ENCODE assay signal across 8 cellular contexts in the genomic region with DNA sequence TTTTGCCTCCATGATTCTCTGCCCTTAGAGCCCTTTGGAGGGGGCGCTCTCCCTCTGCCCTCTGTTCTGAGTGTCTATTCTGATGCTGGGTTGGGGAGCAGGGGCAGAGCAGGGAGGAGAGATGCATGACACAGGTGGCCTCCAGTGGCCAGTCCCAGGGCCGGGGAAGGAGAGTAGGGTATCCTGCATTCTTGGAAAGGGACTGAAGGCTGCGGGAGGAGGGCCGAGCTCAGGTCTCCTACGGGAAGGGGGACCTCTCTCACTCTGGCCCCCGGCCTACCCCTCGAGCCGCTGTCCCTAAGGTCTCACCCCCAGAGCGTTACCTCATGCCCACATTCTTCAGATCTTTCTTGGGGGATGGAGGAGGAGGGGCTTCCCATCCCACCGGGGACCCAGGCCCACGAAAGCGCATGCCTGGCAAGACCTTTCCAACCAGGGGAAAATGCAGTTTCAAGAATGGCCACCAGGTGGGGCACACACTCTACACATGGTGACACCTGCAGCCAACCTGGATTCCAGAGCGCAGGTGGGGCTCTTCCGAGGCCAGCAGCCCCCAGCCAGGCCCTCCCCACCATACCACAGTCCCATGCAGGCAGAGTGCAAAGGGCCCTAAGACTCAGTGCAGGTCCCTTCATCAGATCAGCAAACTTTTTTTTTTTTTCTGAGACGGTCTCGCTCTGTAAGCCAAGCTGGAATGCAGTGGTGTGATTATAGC.
DNase-seq lines count a peak whose midpoint lies in the region; ATAC-seq, FAIRE-seq and TF ChIP-seq lines count a peak whose summit lies in the region.

No MANE protein-coding gene starts in this region.

- in situ Hi-C loops in HepG2 (cut with HindIII; ENCODE audit: extremely low pct_ligation_motif_present, low pct_unique_long_range_greater_than_20kb) = loop anchor here (5.0 to 10.0 kb wide), 3 partner anchors 60 to 272 kb away; a partner anchor contains a TSS

- intact Hi-C loops in HepG2 (cut with micrococcal nuclease; ENCODE audit: unreplicated experiment) = loop anchor here (2.0 to 10.0 kb wide), 4 partner anchors 42 to 692 kb away; no protein-coding TSS in a partner anchor

- no peaks in the 10 kb centered on the region for H4K20me1 ChIP-seq in HepG2 (ENCODE audit: insufficient read depth, low read length)

- H3K4me2 ChIP-seq in HepG2 (ENCODE audit: low read depth, low read length) = no peak overlapping the region

- POLR2A ChIA-PET in HepG2 (lab: Yijun Ruan, JAX) = interaction anchor here (0.5 kb wide), 1 partner anchor 423 kb away, joined by 3 read pairs; no protein-coding TSS in a partner anchor

- no peak overlapping the region for H3K9ac ChIP-seq in HepG2 (ENCODE audit: insufficient read depth, low read depth, low read length)

- H3K79me2 ChIP-seq in HepG2 (ENCODE audit: insufficient read depth, low read length) = no peaks in the 10 kb centered on the region

- no peak for FAIRE-seq in bronchial epithelial cell (lab: Jason Lieb, UNC)
- FAIRE-seq in HepG2 (lab: Jason Lieb, UNC) = peak; percentile 73

- WGBS in HepG2 (ENCODE audit: low lambda C conversion rate) = 54% methylated on average over 7 of the region's 16 CpGs

- BruUV-seq in HepG2 (replicated peaks; lab: Mats Ljungman, UMichigan) = no TSS peak

- TF ChIP-seq RAD21 in HepG2 (CRISPR knock-in tag; IDR thresholded peaks at IDR 0.05) = peak; percentile 85

- no peak overlapping the region for H2AFZ ChIP-seq in HepG2 (ENCODE audit: low read length)

- H3K4me1 ChIP-seq in HepG2 (ENCODE audit: insufficient read depth, low read length) = peaks cover 18% of the 10 kb centered on the region

- TF ChIP-seq CTCF in GM12872 (IDR thresholded peaks at IDR 0.05; ENCODE audit: insufficient read depth, low read depth, low read length) (peak; percentile 92), bronchial epithelial cell (IDR thresholded peaks at IDR 0.05; ENCODE audit: insufficient read depth, low read length, severe bottlenecking) (peak; percentile 90), HepG2 (CRISPR knock-in tag; IDR thresholded peaks at IDR 0.05) (peak; percentile 95)

- H3K4me3 ChIP-seq in bronchial epithelial cell (ENCODE audit: low read depth, low read length) (no peak overlapping the region), HepG2 (replicated peaks in 1 of 3; ENCODE audit: insufficient read depth in 1 of 3, low read depth in 2 of 3, low read length in 3 of 3) (no peak overlapping the region)

- ATAC-seq in HepG2 (peak; percentile 57), HG02852 (IDR thresholded peaks at IDR 0.05; ENCODE audit: unreplicated experiment) (no peak), HG02678 (IDR thresholded peaks at IDR 0.05; ENCODE audit: unreplicated experiment) (no peak)

- TF ChIP-seq EP300 in HepG2 (IDR thresholded peaks at IDR 0.05; ENCODE audit: low read depth in 2 of 2, low read length in 2 of 2) (no peak), HepG2 (CRISPR knock-in tag; IDR thresholded peaks at IDR 0.05; ENCODE audit: borderline replicate concordance) (no peak)

- peak; percentile 42 for DNase-seq in NCI-H146 (lab: John Stamatoyannopoulos, UW)
- peak; percentile 50 to 80 (median 66) for DNase-seq in activated CD4-positive, CD25-positive, alpha-beta regulatory T cell (lab: John Stamatoyannopoulos, UW)
- DNase-seq in bronchial epithelial cell (ENCODE audit: low read depth) = peak; percentile 39
- DNase-seq in HepG2 (ENCODE audit: low spot score) = peak; percentile 53
- DNase-seq in stimulated activated CD4-positive, alpha-beta T cell treated with anti-CD3 and anti-CD28 coated beads, TNF-alpha, amount 100 ng/mL, for 4 hours (ENCODE audit: low read depth in 3 of 3) = peak; percentile 55 to 62 (median 57)

- H3K36me3 ChIP-seq in bronchial epithelial cell (ENCODE audit: control insufficient read depth, insufficient read depth, low read length) (no peaks in the 10 kb centered on the region), HepG2 (replicated peaks in 1 of 2; ENCODE audit: control insufficient read depth in 1 of 2, insufficient read depth in 2 of 2, low read length in 2 of 2) (no peaks in the 10 kb centered on the region)

- no peak overlapping the region for H3K27ac ChIP-seq in HepG2 (ENCODE audit: extremely low read length, insufficient read depth, low read length)

- CTCF ChIA-PET in HepG2 (lab: Yijun Ruan, JAX; ENCODE audit: low intra/inter-chr PET ratio, low total read pairs) = interaction anchor here (1.0 to 2.3 kb wide), 3 partner anchors 272 to 729 kb away, joined by 4 to 8 read pairs (median 5); no protein-coding TSS in a partner anchor

- H3K9me3 ChIP-seq in HepG2 (ENCODE audit: low read length) = no peaks in the 10 kb centered on the region

- H3K27me3 ChIP-seq in bronchial epithelial cell (ENCODE audit: control insufficient read depth, insufficient read depth, low read length) (no peaks in the 10 kb centered on the region), HepG2 (ENCODE audit: control insufficient read depth in 1 of 2, insufficient read depth in 2 of 2, low read length in 2 of 2) (no peaks in the 10 kb centered on the region)

- TF ChIP-seq POLR2A in HepG2 (IDR thresholded peaks at IDR 0.05; ENCODE audit: insufficient read depth in 1 of 2, low read depth in 2 of 2, low read length in 2 of 2) = no peak

TF ChIP-seq in HepG2, 621 proteins besides CTCF, POLR2A, EP300 and RAD21 (continues in another document):
- TF ChIP-seq MYC (CRISPR knock-in tag; IDR thresholded peaks at IDR 0.05; ENCODE audit: borderline replicate concordance) (no peak), ZNF761 (CRISPR knock-in tag; conservative IDR thresholded peaks at IDR 0.05) (no peak), ERF (CRISPR knock-in tag; IDR thresholded peaks at IDR 0.05) (0 out of 2 replicates have a peak, but pooled peaks have one; percentile 25), GFI1 (CRISPR knock-in tag; IDR thresholded peaks at IDR 0.05; ENCODE audit: borderline replicate concordance) (no peak), ZBTB38 (CRISPR knock-in tag; IDR thresholded peaks at IDR 0.05) (0 out of 2 replicates have a peak, but pooled peaks have one; percentile 16), SMC3 (IDR thresholded peaks at IDR 0.05; ENCODE audit: low read length) (peak; percentile 76), HES4 (CRISPR knock-in tag; IDR thresholded peaks at IDR 0.05; ENCODE audit: borderline replicate concordance) (no peak), FIP1L1 (IDR thresholded peaks at IDR 0.05; ENCODE audit: borderline replicate concordance, insufficient read depth, low read depth, low read length) (no peak)
- TF ChIP-seq, protein P1, sequence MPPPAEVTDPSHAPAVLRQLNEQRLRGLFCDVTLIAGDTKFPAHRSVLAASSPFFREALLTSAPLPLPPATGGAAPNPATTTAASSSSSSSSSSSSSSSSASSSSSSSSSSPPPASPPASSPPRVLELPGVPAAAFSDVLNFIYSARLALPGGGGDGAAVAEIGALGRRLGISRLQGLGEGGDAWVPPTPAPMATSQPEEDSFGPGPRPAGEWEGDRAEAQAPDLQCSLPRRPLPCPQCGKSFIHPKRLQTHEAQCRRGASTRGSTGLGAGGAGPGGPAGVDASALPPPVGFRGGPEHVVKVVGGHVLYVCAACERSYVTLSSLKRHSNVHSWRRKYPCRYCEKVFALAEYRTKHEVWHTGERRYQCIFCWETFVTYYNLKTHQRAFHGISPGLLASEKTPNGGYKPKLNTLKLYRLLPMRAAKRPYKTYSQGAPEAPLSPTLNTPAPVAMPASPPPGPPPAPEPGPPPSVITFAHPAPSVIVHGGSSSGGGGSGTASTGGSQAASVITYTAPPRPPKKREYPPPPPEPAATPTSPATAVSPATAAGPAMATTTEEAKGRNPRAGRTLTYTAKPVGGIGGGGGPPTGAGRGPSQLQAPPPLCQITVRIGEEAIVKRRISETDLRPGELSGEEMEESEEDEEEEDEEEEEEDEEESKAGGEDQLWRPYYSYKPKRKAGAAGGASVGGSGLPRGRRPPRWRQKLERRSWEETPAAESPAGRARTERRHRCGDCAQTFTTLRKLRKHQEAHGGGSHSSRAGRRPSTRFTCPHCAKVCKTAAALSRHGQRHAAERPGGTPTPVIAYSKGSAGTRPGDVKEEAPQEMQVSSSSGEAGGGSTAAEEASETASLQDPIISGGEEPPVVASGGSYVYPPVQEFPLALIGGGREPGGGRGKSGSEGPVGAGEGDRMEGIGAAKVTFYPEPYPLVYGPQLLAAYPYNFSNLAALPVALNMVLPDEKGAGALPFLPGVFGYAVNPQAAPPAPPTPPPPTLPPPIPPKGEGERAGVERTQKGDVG (CRISPR knock-in tag; IDR thresholded peaks at IDR 0.05; ENCODE audit: borderline replicate concordance) = no peak
- TF ChIP-seq, protein P2, sequence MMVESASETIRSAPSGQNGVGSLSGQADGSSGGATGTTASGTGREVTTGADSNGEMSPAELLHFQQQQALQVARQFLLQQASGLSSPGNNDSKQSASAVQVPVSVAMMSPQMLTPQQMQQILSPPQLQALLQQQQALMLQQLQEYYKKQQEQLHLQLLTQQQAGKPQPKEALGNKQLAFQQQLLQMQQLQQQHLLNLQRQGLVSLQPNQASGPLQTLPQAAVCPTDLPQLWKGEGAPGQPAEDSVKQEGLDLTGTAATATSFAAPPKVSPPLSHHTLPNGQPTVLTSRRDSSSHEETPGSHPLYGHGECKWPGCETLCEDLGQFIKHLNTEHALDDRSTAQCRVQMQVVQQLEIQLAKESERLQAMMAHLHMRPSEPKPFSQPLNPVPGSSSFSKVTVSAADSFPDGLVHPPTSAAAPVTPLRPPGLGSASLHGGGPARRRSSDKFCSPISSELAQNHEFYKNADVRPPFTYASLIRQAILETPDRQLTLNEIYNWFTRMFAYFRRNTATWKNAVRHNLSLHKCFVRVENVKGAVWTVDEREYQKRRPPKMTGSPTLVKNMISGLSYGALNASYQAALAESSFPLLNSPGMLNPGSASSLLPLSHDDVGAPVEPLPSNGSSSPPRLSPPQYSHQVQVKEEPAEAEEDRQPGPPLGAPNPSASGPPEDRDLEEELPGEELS (CRISPR knock-in tag; IDR thresholded peaks at IDR 0.05) = no peak
- TF ChIP-seq, protein P3, sequence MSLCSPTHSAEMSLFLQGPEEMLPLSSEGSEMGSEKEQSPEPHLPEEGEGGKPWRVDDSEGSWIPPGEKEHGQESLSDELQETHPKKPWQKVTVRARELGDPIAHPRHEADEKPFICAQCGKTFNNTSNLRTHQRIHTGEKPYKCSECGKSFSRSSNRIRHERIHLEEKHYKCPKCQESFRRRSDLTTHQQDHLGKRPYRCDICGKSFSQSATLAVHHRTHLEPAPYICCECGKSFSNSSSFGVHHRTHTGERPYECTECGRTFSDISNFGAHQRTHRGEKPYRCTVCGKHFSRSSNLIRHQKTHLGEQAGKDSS (CRISPR knock-in tag; IDR thresholded peaks at IDR 0.05; ENCODE audit: borderline replicate concordance, low read depth) = no peak
